In the genomic region with DNA sequence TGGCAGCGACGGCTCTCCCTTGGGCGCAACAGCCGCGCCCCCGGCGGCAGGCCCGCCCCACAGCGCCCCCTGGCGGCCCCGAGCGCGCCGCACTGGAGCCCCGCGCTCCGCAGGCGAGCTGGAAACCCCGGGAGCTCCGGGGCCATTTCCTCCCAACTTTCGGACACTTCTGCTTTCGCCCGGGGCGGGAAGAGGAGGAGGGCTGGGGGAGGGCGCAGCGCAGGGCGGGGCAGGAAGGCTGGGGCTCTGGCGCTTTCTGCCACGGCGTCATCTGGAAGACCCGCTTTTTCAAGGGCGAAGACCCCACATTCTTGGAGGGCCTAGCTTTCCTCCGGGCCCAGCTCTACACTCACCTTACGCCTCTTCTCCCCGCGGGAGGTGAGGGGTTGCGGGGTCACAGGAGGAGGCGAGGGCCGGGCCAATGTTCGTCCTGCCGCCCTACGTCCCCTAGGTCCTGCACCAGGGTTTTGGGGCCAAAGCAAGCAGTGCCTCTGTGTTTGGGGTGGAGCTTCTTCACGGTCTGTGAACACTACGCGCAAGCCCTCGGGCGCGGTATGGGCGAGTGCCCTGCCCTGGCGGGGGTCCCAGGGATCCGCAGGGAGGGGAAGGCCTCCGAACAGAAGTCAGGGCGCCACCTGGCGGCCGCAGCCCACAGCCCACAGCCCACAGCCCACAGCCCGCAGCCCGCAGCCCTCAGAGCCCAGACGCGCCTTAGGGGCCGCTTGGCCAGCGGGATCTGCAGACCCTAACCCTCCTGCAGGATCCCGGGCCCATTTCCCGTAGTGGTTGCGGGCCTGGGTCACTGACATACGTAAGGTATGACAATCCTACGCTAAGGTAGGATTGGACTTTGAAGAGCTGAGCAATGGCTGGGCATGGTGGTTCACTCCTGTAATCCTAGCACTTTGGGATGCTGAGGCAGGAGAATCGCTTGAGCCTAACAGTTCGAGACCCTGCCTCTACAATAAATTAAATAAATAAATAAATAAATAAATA, we compare ENCODE assay signal across 8 cellular contexts. TPM values are rescaled to one million over a fixed set of nuclear protein-coding genes. Genes with fewer than 3 reads are reported as not detected.
DNase-seq lines count a peak whose midpoint lies in the region; ATAC-seq, FAIRE-seq and TF ChIP-seq lines count a peak whose summit lies in the region.

No MANE protein-coding gene starts in this region.

- peak overlapping the region; percentile 69 for H3K4me3 ChIP-seq in right cardiac atrium (ENCODE audit: low read length)
- H3K4me3 ChIP-seq in uterus = peak overlapping the region; percentile 59 to 72

- H3K4me1 Mint-ChIP-seq in T-helper 17 cell = peaks cover 7% of the 10 kb centered on the region

- 2% methylated on average over 68 of the region's 68 CpGs for WGBS in right cardiac atrium

- TF ChIP-seq CTCF in uterus (IDR thresholded peaks at IDR 0.05) = peak; percentile 80 to 98 (median 90)

- no peaks in the 10 kb centered on the region for H3K36me3 ChIP-seq in uterus

- H3K27ac Mint-ChIP-seq in T-helper 17 cell = peak overlapping the region; percentile 70

- ATAC-seq in HG02870 (IDR thresholded peaks at IDR 0.05; ENCODE audit: unreplicated experiment) = peak; percentile 74
- peak; percentile 86 for ATAC-seq in T-helper 17 cell
- ATAC-seq in right cardiac atrium = peak; percentile 97 to 98

- H3K27ac ChIP-seq in angular gyrus (ENCODE audit: low read depth, low read length) = peak overlapping the region; percentile 80
- H3K27ac ChIP-seq in right cardiac atrium (ENCODE audit: low read length) = peak overlapping the region; percentile 99
- peak overlapping the region; percentile 89 to 96 for H3K27ac ChIP-seq in uterus

- H3K27me3 ChIP-seq in right cardiac atrium (ENCODE audit: control insufficient read depth, insufficient read depth) (no peaks in the 10 kb centered on the region), uterus (no peaks in the 10 kb centered on the region)

- H3K4me3 Mint-ChIP-seq in T-helper 17 cell = peak overlapping the region; percentile 90

- H3K4me1 ChIP-seq in right cardiac atrium (ENCODE audit: control insufficient read depth, insufficient read depth, low read length) (no peaks in the 10 kb centered on the region), uterus (no peaks in the 10 kb centered on the region)

- H3K27me3 Mint-ChIP-seq in T-helper 17 cell = peaks cover 12% of the 10 kb centered on the region

- DNase-seq in GM12892 (ENCODE audit: insufficient read length) (peak; percentile 85), NCI-H1436 treated with DMSO at 0.1 percent for 48 hours (lab: John Stamatoyannopoulos, UW) (peak; percentile 49), T-helper 17 cell (peak; percentile 66 to 77 (median 76)), right cardiac atrium (peak; percentile 97 to 99 (median 98)), putamen (ENCODE audit: low spot score) (peak; percentile 82), uterus (peak; percentile 94)

- H3K9me3 ChIP-seq in T-helper 17 cell (ENCODE audit: control insufficient read depth, low read length, poor library complexity, severe bottlenecking) (no peaks in the 10 kb centered on the region), right cardiac atrium (ENCODE audit: control insufficient read depth, low read length) (no peaks in the 10 kb centered on the region), uterus (no peaks in the 10 kb centered on the region)

- intact Hi-C loops in right cardiac atrium (cut with DNase I) (loop anchor here (1.0 to 10.0 kb wide), 9 partner anchors 81 to 324 kb away; partner anchors contain the start of genes CEP70 (in 4 of the 4) and PIK3CB (in 2 of the 4)), uterus (cut with DNase I; ENCODE audit: low total_unique reads) (loop anchor here (5.0 kb wide), 1 partner anchor 324 kb away; the partner anchor contains the start of gene CEP70)

- no peaks in the 10 kb centered on the region for H3K36me3 Mint-ChIP-seq in T-helper 17 cell (ENCODE audit: low read depth)

- peak; percentile 70 for FAIRE-seq in GM12892 (lab: Jason Lieb, UNC)

- TF ChIP-seq POLR2A in GM12892 (IDR thresholded peaks at IDR 0.05; ENCODE audit: low read depth, low read length) = no peak
- peak in 1 of 2 donors; percentile 23 for TF ChIP-seq POLR2A in uterus (IDR thresholded peaks at IDR 0.05)

RNA-seq across cellular contexts. Expression of gene FOXL2, which starts 31.1 kb away (rescaled TPM):
- polyA plus RNA-seq in GM12892 (2012; ENCODE audit: missing spikeins) = not detected
- not detected for total RNA-seq in T-helper 17 cell
- not detected for total RNA-seq in right cardiac atrium
- not detected for polyA plus RNA-seq in right cardiac atrium
- 10 to 100 TPM in 1 of 4 donors, 1 to 10 TPM in 1, under 1 TPM in 1, not detected in 1; 0.26 to 23.6 (median 9.8) TPM for total RNA-seq in uterus

RNA-seq across cellular contexts. Expression of gene FOXL2NB, which starts 31.2 kb away (rescaled TPM):
- polyA plus RNA-seq in GM12892 (2012; ENCODE audit: missing spikeins) = not detected
- not detected for total RNA-seq in T-helper 17 cell
- not detected for total RNA-seq in right cardiac atrium
- polyA plus RNA-seq in right cardiac atrium = not detected
- 10 to 100 TPM in 2 of 4 donors, 1 to 10 TPM in 2; 1.3 to 22.7 (median 12.2) TPM for total RNA-seq in uterus

Comparison
In these comparisons a context has a peak if more than half of its experiments do, and no peak if none do; other contexts are left out.
1. Peak in every context shown above with its lines: DNase-seq, ATAC-seq, H3K4me3 ChIP-seq and H3K27ac ChIP-seq.